In genomic region chr12:113770389-113770865, GRCh38 we compare ENCODE assay signal across 1 cellular context.
A peak's percentile ranks its signal among the peaks of the same experiment; 100 is the strongest.
TF ChIP-seq lines count a peak whose summit lies in the region.

No MANE protein-coding gene starts in this region.

TF ChIP-seq in HepG2, 621 proteins besides CTCF, POLR2A, EP300 and RAD21 (continued from another document and continues in another):
- peak; percentile 83 for TF ChIP-seq ZNF574 (CRISPR knock-in tag; IDR thresholded peaks at IDR 0.05)
- TF ChIP-seq RXRB (CRISPR knock-in tag; IDR thresholded peaks at IDR 0.05; ENCODE audit: borderline replicate concordance), result peak; percentile 97
- TF ChIP-seq ZNF777 (CRISPR knock-in tag; IDR thresholded peaks at IDR 0.05), result 0 out of 2 replicates have a peak, but pooled peaks have one; percentile 43
- TF ChIP-seq ZNF20 (CRISPR knock-in tag; IDR thresholded peaks at IDR 0.05), result no peak
- TF ChIP-seq ZBED4 (CRISPR knock-in tag; IDR thresholded peaks at IDR 0.05; ENCODE audit: borderline replicate concordance), result peak; percentile 93
- TF ChIP-seq ZBTB21 (CRISPR knock-in tag; IDR thresholded peaks at IDR 0.05), result peak; percentile 69; the same call in 1 of the 2 replicates
- TF ChIP-seq YEATS4 (CRISPR knock-in tag; IDR thresholded peaks at IDR 0.05; ENCODE audit: borderline replicate concordance), result peak; percentile 65; the same call in 1 of the 2 replicates
- no peak for TF ChIP-seq EZH2 (conservative IDR thresholded peaks at IDR 0.05; ENCODE audit: low read depth, low read length)
- peak; percentile 43; the same call in 1 of the 2 replicates for TF ChIP-seq ZNF33A (CRISPR knock-in tag; IDR thresholded peaks at IDR 0.05; ENCODE audit: borderline replicate concordance)
- no peak for TF ChIP-seq ATF5 (CRISPR knock-in tag; IDR thresholded peaks at IDR 0.05; ENCODE audit: low read depth)
- TF ChIP-seq GTF3A (CRISPR knock-in tag; conservative IDR thresholded peaks at IDR 0.05), result 0 out of 2 replicates have a peak, but pooled peaks have one; percentile 27
- TF ChIP-seq MTA3 (CRISPR knock-in tag; IDR thresholded peaks at IDR 0.05), result no peak
- TF ChIP-seq DZIP1 (CRISPR knock-in tag; IDR thresholded peaks at IDR 0.05), result no peak
- TF ChIP-seq BRD4 (CRISPR knock-in tag; IDR thresholded peaks at IDR 0.05), result peak; percentile 85; the same call in 1 of the 2 replicates
- TF ChIP-seq TCF12 (IDR thresholded peaks at IDR 0.05), result no peak
- peak; percentile 97 for TF ChIP-seq TCF12 (CRISPR knock-in tag; IDR thresholded peaks at IDR 0.05)
- peak; percentile 35; the same call in 1 of the 2 replicates for TF ChIP-seq GMEB1 (CRISPR knock-in tag; IDR thresholded peaks at IDR 0.05; ENCODE audit: borderline replicate concordance)
- peak; percentile 92 for TF ChIP-seq SMAD3 (CRISPR knock-in tag; IDR thresholded peaks at IDR 0.05)
- TF ChIP-seq SIX1 (CRISPR knock-in tag; IDR thresholded peaks at IDR 0.05; ENCODE audit: borderline replicate concordance), result peak; percentile 83; the same call in 1 of the 2 replicates
- TF ChIP-seq FLYWCH1 (CRISPR knock-in tag; IDR thresholded peaks at IDR 0.05), result no peak
- TF ChIP-seq BRF2 (CRISPR knock-in tag; IDR thresholded peaks at IDR 0.05), result 0 out of 2 replicates have a peak, but pooled peaks have one; percentile 65
- peak; percentile 80; the same call in 1 of the 2 replicates for TF ChIP-seq TFDP1 (CRISPR knock-in tag; IDR thresholded peaks at IDR 0.05; ENCODE audit: borderline replicate concordance)
- TF ChIP-seq ZNF710 (CRISPR knock-in tag; IDR thresholded peaks at IDR 0.05; ENCODE audit: borderline replicate concordance), result peak; percentile 90; the same call in 1 of the 2 replicates
- 0 out of 2 replicates have a peak, but pooled peaks have one; percentile 66 for TF ChIP-seq FOXO4 (CRISPR knock-in tag; conservative IDR thresholded peaks at IDR 0.05)
- no peak; the same call in 1 of the 2 replicates for TF ChIP-seq BCL3 (CRISPR knock-in tag; IDR thresholded peaks at IDR 0.05)
- TF ChIP-seq ZNF652 (CRISPR knock-in tag; IDR thresholded peaks at IDR 0.05; ENCODE audit: borderline replicate concordance, low read depth), result peak; percentile 46; the same call in 1 of the 2 replicates
- TF ChIP-seq HNF4G (IDR thresholded peaks at IDR 0.05; ENCODE audit: borderline replicate concordance, low read depth, low read length), result peak; percentile 97
- TF ChIP-seq HNF4G (CRISPR knock-in tag; IDR thresholded peaks at IDR 0.05; ENCODE audit: borderline replicate concordance, low read depth), result peak; percentile 100
- TF ChIP-seq ZFP90 (CRISPR knock-in tag; IDR thresholded peaks at IDR 0.05; ENCODE audit: borderline replicate concordance), result no peak
- peak; percentile 97 for TF ChIP-seq ZMYM3 (CRISPR knock-in tag; IDR thresholded peaks at IDR 0.05)
- no peak for TF ChIP-seq FUBP1 (CRISPR knock-in tag; IDR thresholded peaks at IDR 0.05; ENCODE audit: borderline replicate concordance)
- peak; percentile 93 for TF ChIP-seq MEIS1 (CRISPR knock-in tag; IDR thresholded peaks at IDR 0.05; ENCODE audit: borderline replicate concordance)
- TF ChIP-seq NR1H2 (CRISPR knock-in tag; IDR thresholded peaks at IDR 0.05; ENCODE audit: borderline replicate concordance, low read depth), result no peak
- TF ChIP-seq ZSCAN25 (CRISPR knock-in tag; IDR thresholded peaks at IDR 0.05), result peak; percentile 18; the same call in 1 of the 2 replicates
- no peak for TF ChIP-seq KLF13 (CRISPR knock-in tag; IDR thresholded peaks at IDR 0.05)
